Comparison of ENCODE assay signal across 24 cellular contexts in genomic region chr2:121605820-121606733, GRCh38. TPM values are rescaled to one million over a fixed set of nuclear protein-coding genes. Genes with fewer than 3 reads are reported as not detected.
DNase-seq lines count a peak whose midpoint lies in the region; ATAC-seq, FAIRE-seq and TF ChIP-seq lines count a peak whose summit lies in the region.
"Had no signal": no experiment of that assay in that cellular context is flagged by ENCODE, and none has a peak within 500 bp of the region (broad histone marks: within the 10 kb centered on the region; RNA-seq: fewer than 3 reads in every experiment).

No MANE protein-coding gene starts in this region.

- H3K4me1 ChIP-seq in GM23248 (ENCODE audit: insufficient read depth) (no peaks in the 10 kb centered on the region), heart right ventricle (peaks cover 9 to 71% (median 30%) of the 10 kb centered on the region in 9 donors), trophoblast cell (ENCODE audit: control insufficient read depth in 1 of 2, insufficient read depth in 2 of 2, low read length in 2 of 2) (no peaks in the 10 kb centered on the region)

- peaks cover 8% of the 10 kb centered on the region for H3K36me3 ChIP-seq in GM23248 (ENCODE audit: low read depth)
- H3K36me3 ChIP-seq in heart right ventricle: peaks cover 0 to 33% (median 0%) of the 10 kb centered on the region in 9 donors
- peaks cover 4 to 5% of the 10 kb centered on the region in 2 experiments for H3K36me3 ChIP-seq in trophoblast cell (ENCODE audit: control insufficient read depth in 1 of 2, insufficient read depth in 2 of 2, low read length in 2 of 2)

- H2AFZ ChIP-seq in GM23248 (no peak overlapping the region), trophoblast cell (ENCODE audit: insufficient read depth, low read length, poor library complexity) (no peak overlapping the region)

- H3K79me2 ChIP-seq in GM23248 (ENCODE audit: insufficient read depth) (peaks cover 97% of the 10 kb centered on the region), trophoblast cell (ENCODE audit: control insufficient read depth, insufficient read depth, low read length, poor library complexity) (no peaks in the 10 kb centered on the region)

- H3K4me3 ChIP-seq in GM23248: no peak overlapping the region
- H3K4me3 ChIP-seq in heart right ventricle: no peak overlapping the region
- H3K4me3 ChIP-seq in trophoblast cell (ENCODE audit: low read depth, low read length): no peak overlapping the region
- H3K4me3 ChIP-seq: tibial nerve had no signal

- no peak for FAIRE-seq in urothelium cell line (lab: Jason Lieb, UNC)
- FAIRE-seq: endometrium, GM18507 had no signal

- no peak overlapping the region for H3K23ac ChIP-seq in trophoblast cell (ENCODE audit: low read length)

- H3K9me3 ChIP-seq in GM23248 (ENCODE audit: low read depth) (no peaks in the 10 kb centered on the region), T-helper 17 cell (ENCODE audit: control insufficient read depth, low read length, poor library complexity, severe bottlenecking) (no peaks in the 10 kb centered on the region), heart right ventricle (peaks cover 0 to 13% (median 0%) of the 10 kb centered on the region in 11 donors), trophoblast cell (ENCODE audit: insufficient read depth, low read depth, low read length) (no peaks in the 10 kb centered on the region)

- H3K27ac Mint-ChIP-seq in T-helper 17 cell: no peak overlapping the region
- H3K27ac Mint-ChIP-seq: activated naive CD4-positive, alpha-beta T cell treated with anti-CD3 and anti-CD28 coated beads for 36 hours; activated T-cell treated with anti-CD3 and anti-CD28 coated beads, Interleukin-2, amount 50 U/mL, for 24 hours; HFFc6; mesothelial cell of epicardium; stimulated activated naive B cell treated with anti-CD40 and anti-IgM and Interleukin-4, amounts not matched to agents 10 μg/mL and 1 μg/mL and 100 μg/mL, for 72 hours; T-cell had no signal

- H3K36me3 Mint-ChIP-seq in T-helper 17 cell (ENCODE audit: low read depth): peaks cover 8% of the 10 kb centered on the region

- in situ Hi-C loops in GM23248 (cut with MboI): no loop called here

- no peak overlapping the region for H2BK120ac ChIP-seq in trophoblast cell (ENCODE audit: insufficient read depth, low read length, poor library complexity)

- no peak overlapping the region for H3K4ac ChIP-seq in trophoblast cell (ENCODE audit: low read depth, low read length)

- peaks cover 8% of the 10 kb centered on the region; the same call in 1 of the 2 replicates for H4K20me1 ChIP-seq in GM23248 (ENCODE audit: insufficient read depth)

- no peak overlapping the region for H3K14ac ChIP-seq in trophoblast cell (ENCODE audit: low read length)

- no peak overlapping the region for H3K9ac ChIP-seq in GM23248
- peak overlapping the region; percentile 38 for H3K9ac ChIP-seq in trophoblast cell (ENCODE audit: low read length)
- H3K9ac ChIP-seq: KMS-11 had no signal

- H2BK12ac ChIP-seq in trophoblast cell (ENCODE audit: low read length): no peak overlapping the region

- TF ChIP-seq CTCF in heart right ventricle (IDR thresholded peaks at IDR 0.05): peak in 2 of 9 donors; percentile 15 to 29

- no peak overlapping the region for H3K18ac ChIP-seq in trophoblast cell (ENCODE audit: low read length)

- peaks cover 37% of the 10 kb centered on the region for H3K4me1 Mint-ChIP-seq in T-helper 17 cell
- H3K4me1 Mint-ChIP-seq: mesothelial cell of epicardium had no signal

- ATAC-seq in T-helper 17 cell (no peak), heart right ventricle (peak in 7 of 8 donors; percentile 23 to 82 (median 48))
- ATAC-seq: left colon; stimulated activated naive B cell treated with anti-CD40 and anti-IgM and Interleukin-4, amounts not matched to agents 10 μg/mL and 1 μg/mL and 100 μg/mL, for 72 hours; T-cell had no signal

- H2BK5ac ChIP-seq in trophoblast cell (ENCODE audit: low read depth, low read length, poor library complexity): no peak overlapping the region

- peak; percentile 3 for DNase-seq in GM23248
- DNase-seq in T-helper 17 cell: no peak
- DNase-seq in heart right ventricle: no peak
- peak; percentile 9 to 51 for DNase-seq in trophoblast cell
- DNase-seq in urothelium cell line (ENCODE audit: low spot score): no peak
- no peak for DNase-seq in middle frontal gyrus (ENCODE audit: extremely low spot score, low spot score)
- no peak for DNase-seq in NCI-H2196 (lab: John Stamatoyannopoulos, UW; ENCODE audit: unreplicated experiment)
- DNase-seq: activated CD4-positive, alpha-beta T cell treated with anti-CD3 and anti-CD28 coated beads, Interleukin-2, amount 50 U/mL, for 48 hours; activated naive CD4-positive, alpha-beta T cell treated with anti-CD3 and anti-CD28 coated beads for 36 hours; activated T-cell treated with anti-CD3 and anti-CD28 coated beads, Interleukin-2, amount 50 U/mL, for 24 hours; EL; HFFc6; left colon; NCI-H2029; NCI-H446 treated with DMSO at 0.1 percent for 48 hours; retina; stimulated activated naive B cell treated with anti-CD40 and anti-IgM and Interleukin-4, amounts not matched to agents 10 μg/mL and 1 μg/mL and 100 μg/mL, for 72 hours; T-cell had no signal

- H4K12ac ChIP-seq in trophoblast cell (ENCODE audit: low read depth, low read length): no peak overlapping the region

- no peaks in the 10 kb centered on the region for H3F3A ChIP-seq in GM23248 (ENCODE audit: insufficient read depth)

- H3K27me3 ChIP-seq in GM23248 (replicated peaks; ENCODE audit: insufficient read depth) (no peaks in the 10 kb centered on the region), heart right ventricle (no peaks in the 10 kb centered on the region), trophoblast cell (ENCODE audit: insufficient read depth, low read length) (no peaks in the 10 kb centered on the region)
- H3K27me3 ChIP-seq: tibial nerve had no signal

- no peak overlapping the region for H2AK5ac ChIP-seq in trophoblast cell (ENCODE audit: low read length)

- H3K27me3 Mint-ChIP-seq in T-helper 17 cell: no peaks in the 10 kb centered on the region
- H3K27me3 Mint-ChIP-seq: activated T-cell treated with anti-CD3 and anti-CD28 coated beads, Interleukin-2, amount 50 U/mL, for 24 hours; stimulated activated naive B cell treated with anti-CD40 and anti-IgM and Interleukin-4, amounts not matched to agents 10 μg/mL and 1 μg/mL and 100 μg/mL, for 72 hours; T-cell had no signal

- no peak overlapping the region for H4K91ac ChIP-seq in trophoblast cell (ENCODE audit: low read depth, low read length)

- peak overlapping the region; percentile 8 for H3K4me3 Mint-ChIP-seq in T-helper 17 cell
- H3K4me3 Mint-ChIP-seq: activated naive CD4-positive, alpha-beta T cell treated with anti-CD3 and anti-CD28 coated beads for 36 hours; activated T-cell treated with anti-CD3 and anti-CD28 coated beads, Interleukin-2, amount 50 U/mL, for 24 hours; HFFc6; mesothelial cell of epicardium; stimulated activated naive B cell treated with anti-CD40 and anti-IgM and Interleukin-4, amounts not matched to agents 10 μg/mL and 1 μg/mL and 100 μg/mL, for 72 hours; T-cell had no signal

- WGBS in GM23248 (ENCODE audit: low coverage in 1 of 2, low lambda C conversion rate in 2 of 2, missing lambda C conversion rate in 2 of 2), 2 experiments: 52 to 56% methylated on average over 11 of the region's 11 CpGs
- WGBS in heart right ventricle, 2 donors: 48 to 70% methylated on average over 11 of the region's 11 CpGs
- no CpG with 5 or more reads among the region's 11 CpGs for WGBS in trophoblast cell (ENCODE audit: extremely low coverage, insufficient coverage, insufficient read length)

- no peaks in the 10 kb centered on the region for H3K79me1 ChIP-seq in trophoblast cell (ENCODE audit: low read length)

- no peaks in the 10 kb centered on the region for H3K9me2 ChIP-seq in GM23248 (ENCODE audit: insufficient read depth)

- intact Hi-C loops in heart right ventricle (cut with DNase I): loop anchor here in 2 of 10 donors (5.0 kb wide), 2 partner anchors 41 to 111 kb away; partner anchors contain the start of gene CLASP1 (in 1 of the 2)

- H3K4me2 ChIP-seq in GM23248 (ENCODE audit: unreplicated experiment) (no peak overlapping the region), trophoblast cell (ENCODE audit: low read length) (no peak overlapping the region)
- H3K4me2 ChIP-seq: KMS-11 had no signal

- H3K27ac ChIP-seq in GM23248 (no peak overlapping the region), heart right ventricle (peak overlapping the region in 8 of 10 donors; percentile 26 to 77 (median 44)), trophoblast cell (ENCODE audit: low read depth, low read length) (no peak overlapping the region)
- H3K27ac ChIP-seq: KMS-11, RWPE1, tibial nerve had no signal

- H4K8ac ChIP-seq in trophoblast cell (ENCODE audit: low read depth, low read length): no peak overlapping the region

RNA-seq across cellular contexts. Expression of gene CLASP1, which starts 43.2 kb away (rescaled TPM):
- 37.4 and 41.0 TPM in 2 replicates for total RNA-seq in GM23248 (2014; rRNA removed; shearing (Covaris generic))
- polyA plus RNA-seq in GM23248 (2016; fragmentation: Nextera tagmentation; extraction: Ambion mirVana) (17.0 and 20.1 TPM in 2 replicates), heart right ventricle (10 to 100 TPM; 10.1 to 16.5 TPM)
- total RNA-seq in T-helper 17 cell (10 to 100 TPM; 63.4 to 69.5 TPM), heart right ventricle (10 to 100 TPM; 52.9 to 90.6 (median 76.4) TPM)
- polyA plus RNA-seq in trophoblast cell (2013): 15.0 and 15.9 TPM in 2 replicates

Comparison
In these comparisons a context has a peak if more than half of its experiments do, and no peak if none do; other contexts are left out.
1. DNase-seq: peak in GM23248 (single experiment) and trophoblast cell (2 of 2); none in T-helper 17 cell (0 of 3), heart right ventricle (0 of 2), urothelium cell line (single experiment), middle frontal gyrus (single experiment) and NCI-H2196 (single experiment).
2. H3K27ac ChIP-seq: peak in heart right ventricle (8 of 10); none in GM23248 (single experiment) and trophoblast cell (single experiment).